Comparison of ENCODE assay signal across 8 cellular contexts in the genomic region with DNA sequence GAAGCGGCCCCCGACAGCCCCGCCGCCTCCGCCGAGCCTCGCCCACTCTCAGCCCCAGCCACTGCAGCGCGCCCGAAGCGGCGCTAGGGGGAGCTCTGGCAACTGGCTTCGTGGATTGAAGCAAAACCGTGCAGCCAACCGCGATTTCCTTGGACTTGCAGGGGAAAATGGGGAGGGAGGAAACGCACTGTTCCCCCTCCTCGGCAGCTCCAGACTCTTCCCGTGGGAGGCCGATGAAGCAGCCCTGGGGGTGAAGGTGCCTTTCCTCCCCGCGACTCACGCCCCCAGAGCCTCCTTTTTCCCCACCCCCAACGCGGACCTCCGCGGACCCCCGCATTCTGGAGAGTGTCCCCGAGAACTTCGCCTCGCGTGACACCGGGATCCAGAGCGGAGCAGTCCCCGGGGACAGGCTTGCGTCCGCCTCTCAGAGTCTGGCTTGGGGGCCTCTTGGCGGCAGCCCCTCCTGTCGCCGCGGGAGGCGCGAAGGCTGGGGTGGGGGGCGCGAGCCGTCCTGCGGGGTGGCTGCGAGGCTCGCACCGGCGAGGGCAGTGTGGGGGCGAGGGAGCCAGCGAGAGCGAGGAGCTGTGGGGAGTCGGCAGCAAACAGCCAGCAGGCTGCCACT. TPM values are rescaled to one million over a fixed set of nuclear protein-coding genes. Genes with fewer than 3 reads are reported as not detected.
DNase-seq lines count a peak whose midpoint lies in the region; ATAC-seq and TF ChIP-seq lines count a peak whose summit lies in the region.

No MANE protein-coding gene starts in this region.

- BruUV-seq in A673 (replicated peaks; lab: Mats Ljungman, UMichigan): no TSS peak

- H3K79me2 ChIP-seq in GM23338 (replicated peaks; ENCODE audit: insufficient read depth): no peaks in the 10 kb centered on the region

- ATAC-seq in GM23338: peak; percentile 10
- ATAC-seq in HG03108 (IDR thresholded peaks at IDR 0.05; ENCODE audit: unreplicated experiment): no peak

- peaks cover 59% of the 10 kb centered on the region for H3K27me3 Mint-ChIP-seq in GM23338 (ENCODE audit: insufficient read depth, low read depth, poor library complexity)

- H3K4me1 Mint-ChIP-seq in GM23338: peaks cover 11% of the 10 kb centered on the region

- peak overlapping the region; percentile 97 for H3K4me2 ChIP-seq in GM23338

- H3K4me3 Mint-ChIP-seq in GM23338: peak overlapping the region; percentile 75

- POLR2A ChIA-PET in A673 (lab: Charles Lee; ENCODE audit: low non-redundant PET): interaction anchor here (1.1 kb wide), 1 partner anchor 8 kb away, joined by 4 read pairs; no protein-coding TSS in a partner anchor

- H4K20me1 ChIP-seq in GM23338 (replicated peaks; ENCODE audit: insufficient read depth): peaks cover 6% of the 10 kb centered on the region; the same call in 1 of the 2 replicates

- TF ChIP-seq CTCF in A673 (conservative IDR thresholded peaks at IDR 0.05; ENCODE audit: low read depth, low read length) (peak; percentile 99), GM23338 (conservative IDR thresholded peaks at IDR 0.05; ENCODE audit: low read depth in 2 of 2) (peak; percentile 81 to 98), choroid plexus epithelial cell (conservative IDR thresholded peaks at IDR 0.05; ENCODE audit: low read depth, low read length) (peak; percentile 85)

- no peak overlapping the region for H3K27ac Mint-ChIP-seq in GM23338

- peaks cover 6% of the 10 kb centered on the region; the same call in 1 of the 2 replicates for H3F3A ChIP-seq in GM23338 (replicated peaks; ENCODE audit: low read depth)

- H3K9me3 Mint-ChIP-seq in GM23338: no peaks in the 10 kb centered on the region; the same call in 2 of the 3 replicates

- peak overlapping the region; percentile 66 for H3K4me3 ChIP-seq in A673 (ENCODE audit: low read depth, low read length, poor library complexity, severe bottlenecking)
- peak overlapping the region; percentile 84 for H3K4me3 ChIP-seq in GM23338
- peak overlapping the region; percentile 92 for H3K4me3 ChIP-seq in choroid plexus epithelial cell (ENCODE audit: low read depth, low read length)

- intact Hi-C loops in A673 (cut with micrococcal nuclease; ENCODE audit: unreplicated experiment): loop anchor here (2.0 kb wide), 2 partner anchors 33 to 437 kb away; no protein-coding TSS in a partner anchor

- CTCF ChIA-PET in A673 (lab: Charles Lee): interaction anchor here (0.5 to 1.7 kb wide), 13 partner anchors 10 to 1901 kb away, joined by 3 to 10 read pairs (median 4); a partner anchor contains a TSS

- no peaks in the 10 kb centered on the region for H3K36me3 Mint-ChIP-seq in GM23338 (ENCODE audit: low read depth)

- no peaks in the 10 kb centered on the region for H3K36me3 ChIP-seq in A673 (ENCODE audit: insufficient read depth, low read length, poor library complexity, severe bottlenecking)
- no peaks in the 10 kb centered on the region for H3K36me3 ChIP-seq in GM23338 (ENCODE audit: insufficient read depth)

- DNase-seq in A673 (ENCODE audit: low spot score) (peak; percentile 94), GM23338 (ENCODE audit: low spot score) (peak; percentile 84), NCI-H446 (lab: John Stamatoyannopoulos, UW) (peak; percentile 40 to 77), choroid plexus epithelial cell (ENCODE audit: low read depth) (peak; percentile 96)
- DNase-seq in activated CD4-positive, alpha-beta T cell treated with anti-CD3 and anti-CD28 coated beads for 48 hours: peak; percentile 87
- peak; percentile 41 to 81 for DNase-seq in stimulated activated CD4-positive, alpha-beta T cell treated with anti-CD3 and anti-CD28 coated beads, Interleukin-15, amount 100 ng/mL, for 48 hours (ENCODE audit: low read depth in 2 of 2)

- H3K27me3 ChIP-seq in A673 (replicated peaks; ENCODE audit: insufficient read depth, low read depth, low read length, poor library complexity) (no peaks in the 10 kb centered on the region), GM23338 (ENCODE audit: insufficient read depth) (peaks cover 85% of the 10 kb centered on the region), layer of hippocampus (ENCODE audit: control insufficient read depth, insufficient read depth, low read length) (no peaks in the 10 kb centered on the region)

- H3K9me3 ChIP-seq in A673 (ENCODE audit: low read depth, low read length, poor library complexity, severe bottlenecking): no peaks in the 10 kb centered on the region

- no peaks in the 10 kb centered on the region for H3K9me2 ChIP-seq in GM23338 (ENCODE audit: insufficient read depth)

- peak overlapping the region; percentile 84 for H2AFZ ChIP-seq in GM23338

- H3K27ac ChIP-seq in A673 (ENCODE audit: low read depth, low read length, poor library complexity, severe bottlenecking): peak overlapping the region; percentile 93
- no peak overlapping the region for H3K27ac ChIP-seq in GM23338 (ENCODE audit: low read depth)
- peak overlapping the region; percentile 96 for H3K27ac ChIP-seq in layer of hippocampus (ENCODE audit: low read depth, low read length)

- H3K4me1 ChIP-seq in A673 (ENCODE audit: insufficient read depth, low read length, poor library complexity, severe bottlenecking) (peaks cover 23% of the 10 kb centered on the region), GM23338 (ENCODE audit: insufficient read depth) (peaks cover under 1% of the 10 kb centered on the region; the same call in 1 of the 2 replicates)

TF ChIP-seq in GM23338, 12 proteins besides CTCF, POLR2A, EP300 and RAD21 (continues in another document):
- no peak for TF ChIP-seq JUNB (IDR thresholded peaks at IDR 0.05; ENCODE audit: unreplicated experiment)
- no peak for TF ChIP-seq ZNF114 (CRISPR knock-in tag; IDR thresholded peaks at IDR 0.05)
- no peak for TF ChIP-seq EZH2phosphoT487 (IDR thresholded peaks at IDR 0.05; ENCODE audit: unreplicated experiment)
- TF ChIP-seq STAT1 (IDR thresholded peaks at IDR 0.05; ENCODE audit: unreplicated experiment): no peak
- TF ChIP-seq CREB1 (CRISPR knock-in tag; IDR thresholded peaks at IDR 0.05; ENCODE audit: low read depth): no peak
- TF ChIP-seq, protein P1, sequence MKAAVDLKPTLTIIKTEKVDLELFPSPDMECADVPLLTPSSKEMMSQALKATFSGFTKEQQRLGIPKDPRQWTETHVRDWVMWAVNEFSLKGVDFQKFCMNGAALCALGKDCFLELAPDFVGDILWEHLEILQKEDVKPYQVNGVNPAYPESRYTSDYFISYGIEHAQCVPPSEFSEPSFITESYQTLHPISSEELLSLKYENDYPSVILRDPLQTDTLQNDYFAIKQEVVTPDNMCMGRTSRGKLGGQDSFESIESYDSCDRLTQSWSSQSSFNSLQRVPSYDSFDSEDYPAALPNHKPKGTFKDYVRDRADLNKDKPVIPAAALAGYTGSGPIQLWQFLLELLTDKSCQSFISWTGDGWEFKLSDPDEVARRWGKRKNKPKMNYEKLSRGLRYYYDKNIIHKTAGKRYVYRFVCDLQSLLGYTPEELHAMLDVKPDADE (IDR thresholded peaks at IDR 0.05): no peak; the same call in 1 of the 2 replicates
- no peak for TF ChIP-seq POLR2AphosphoS5 (IDR thresholded peaks at IDR 0.05; ENCODE audit: low read depth)
- TF ChIP-seq EZH2 (IDR thresholded peaks at IDR 0.05; ENCODE audit: low read depth, unreplicated experiment): no peak

RNA-seq across cellular contexts. Expression of a gene that starts 3.8 kb away (rescaled TPM):
- total RNA-seq in A673 (2021): 12.1 and 14.0 TPM in 2 replicates
- total RNA-seq in GM23338 (2014; rRNA removed; shearing (Covaris generic)): 0.90 and 1.2 TPM in 2 replicates
- 0.19 and 0.24 TPM in 2 replicates for polyA plus RNA-seq in GM23338 (2016; fragmentation: Nextera tagmentation; extraction: Ambion mirVana)
